Comparison of ENCODE assay signal across 8 cellular contexts in genomic region chr1:100400332-100400933, GRCh38. TPM values are rescaled to one million over a fixed set of nuclear protein-coding genes. Genes with fewer than 3 reads are reported as not detected.
DNase-seq lines count a peak whose midpoint lies in the region; ATAC-seq, FAIRE-seq and TF ChIP-seq lines count a peak whose summit lies in the region.

No MANE protein-coding gene starts in this region.

- DNase-seq in UCSD-AML1 (lab: John Stamatoyannopoulos, UW; ENCODE audit: unreplicated experiment) (peak; percentile 71), pulmonary artery endothelial cell (ENCODE audit: low read depth, low spot score) (peak; percentile 20), NCI-H2029 treated with DMSO at 0.1 percent for 48 hours (lab: John Stamatoyannopoulos, UW) (no peak), DMS114 treated with DMSO at 0.1 percent for 48 hours (lab: John Stamatoyannopoulos, UW; ENCODE audit: unreplicated experiment) (no peak), ACHN (no peak)

- no peak for TF ChIP-seq POLR2A in GM18505 (IDR thresholded peaks at IDR 0.05; ENCODE audit: borderline replicate concordance, extremely low read depth, insufficient read depth, insufficient read length)

- peak; percentile 74 for FAIRE-seq in endometrium (lab: Jason Lieb, UNC)

- ATAC-seq in GM18505 (IDR thresholded peaks at IDR 0.05; ENCODE audit: unreplicated experiment) (peak; percentile 92), HG03432 (IDR thresholded peaks at IDR 0.05; ENCODE audit: unreplicated experiment) (peak; percentile 84)

- in situ Hi-C loops in ACHN (cut with HindIII; ENCODE audit: low pct_ligation_motif_present, low pct_unique_long_range_greater_than_20kb, low sequenced_read_pairs) = no loop called here

RNA-seq across cellular contexts. Expression of gene CDC14A, which starts 48.1 kb away (rescaled TPM):
- 12.6 and 13.3 TPM in 2 replicates for total RNA-seq in pulmonary artery endothelial cell

Comparison
In these comparisons a context has a peak if more than half of its experiments do, and no peak if none do; other contexts are left out.
1. DNase-seq: peak in UCSD-AML1 (single experiment) and pulmonary artery endothelial cell (single experiment); none in NCI-H2029 treated with DMSO at 0.1 percent for 48 hours (single experiment), DMS114 treated with DMSO at 0.1 percent for 48 hours (single experiment) and ACHN (single experiment).